Comparison of ENCODE assay signal across 13 cellular contexts in the genomic region with DNA sequence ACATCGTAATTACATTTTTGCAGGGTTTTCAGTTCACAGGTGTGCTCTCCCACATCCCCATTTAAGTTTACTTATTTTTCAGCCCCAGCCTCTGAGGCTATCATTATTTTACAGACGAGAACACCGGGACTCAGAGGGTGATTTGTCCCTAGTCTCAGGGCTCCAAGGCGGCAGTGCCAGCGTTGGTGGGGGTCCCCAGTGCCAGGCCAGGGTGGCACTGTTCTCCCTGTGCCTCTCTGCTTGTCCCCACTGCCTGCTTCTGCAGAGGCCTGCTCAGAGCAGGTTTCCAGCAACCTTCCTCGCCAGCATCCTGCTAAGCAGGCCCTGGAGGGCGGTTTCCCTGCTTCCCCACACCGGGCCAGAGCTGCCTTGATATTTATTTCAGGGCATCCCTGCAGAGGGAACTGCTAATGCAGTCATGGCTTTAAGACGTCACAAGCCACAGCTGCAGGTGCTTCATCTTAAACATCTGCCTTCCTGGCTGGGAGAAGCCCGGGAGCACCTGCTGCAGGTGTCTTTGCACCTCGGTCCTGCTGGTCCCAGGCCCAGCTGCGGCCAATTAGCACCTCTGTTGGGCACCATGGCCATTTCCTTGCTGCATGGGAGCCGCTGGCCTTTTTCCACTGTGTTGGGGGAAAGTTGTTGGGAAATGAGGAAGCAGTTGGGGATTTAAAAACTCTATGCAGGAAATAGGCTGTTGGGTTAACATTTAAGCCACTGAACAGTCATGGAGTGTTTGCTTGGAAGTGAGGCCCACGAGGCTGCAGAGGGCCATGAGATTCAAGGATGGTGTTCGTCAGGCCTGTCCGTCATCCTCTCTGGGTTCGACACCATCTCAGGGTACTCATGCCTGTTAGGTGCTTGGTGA. TPM values are rescaled to one million over a fixed set of nuclear protein-coding genes. Genes with fewer than 3 reads are reported as not detected.
DNase-seq lines count a peak whose midpoint lies in the region; ATAC-seq and TF ChIP-seq lines count a peak whose summit lies in the region.
"Had no signal": no experiment of that assay in that cellular context is flagged by ENCODE, and none has a peak within 500 bp of the region (broad histone marks: within the 10 kb centered on the region; RNA-seq: fewer than 3 reads in every experiment).

No MANE protein-coding gene starts in this region.

- no peaks in the 10 kb centered on the region for H3K36me3 ChIP-seq in adrenal gland (replicated peaks in 1 of 2)
- H3K36me3 ChIP-seq: HAP-1, thoracic aorta had no signal

- in situ Hi-C loops in ACHN (cut with HindIII; ENCODE audit: low pct_ligation_motif_present, low pct_unique_long_range_greater_than_20kb, low sequenced_read_pairs): no loop called here

- H3K27ac ChIP-seq in adrenal gland: no peak overlapping the region
- H3K27ac ChIP-seq: epithelial cell of prostate, SK-N-MC, thoracic aorta had no signal

- 80 to 90% (median 84%) methylated on average over 14 to 17 of the region's 17 CpGs for WGBS in adrenal gland, 4 donors

- DNase-seq in ACHN (peak; percentile 22), DMS53 treated with DMSO at 0.1 percent for 48 hours (lab: John Stamatoyannopoulos, UW; ENCODE audit: unreplicated experiment) (peak; percentile 94), NCI-H69 (lab: John Stamatoyannopoulos, UW) (peak; percentile 74), left colon (peak; percentile 47 to 61), mesenteric fat pad (ENCODE audit: low spot score) (no peak), hepatic stellate cell (ENCODE audit: low spot score) (no peak), adrenal gland (no peak)
- no peak for DNase-seq in activated CD4-positive, CD25-positive, alpha-beta regulatory T cell (lab: John Stamatoyannopoulos, UW)
- DNase-seq: activated CD4-positive, alpha-beta memory T cell treated with anti-CD3 and anti-CD28 coated beads for 36 hours had no signal

- TF ChIP-seq CTCF in adrenal gland (IDR thresholded peaks at IDR 0.05): no peak

- TF ChIP-seq POLR2A in adrenal gland (IDR thresholded peaks at IDR 0.05): no peak

- H3K9me3 ChIP-seq in adrenal gland (replicated peaks in 1 of 3): no peaks in the 10 kb centered on the region
- H3K9me3 ChIP-seq: thoracic aorta had no signal

- no peak overlapping the region for H3K4me3 ChIP-seq in adrenal gland
- H3K4me3 ChIP-seq: HAP-1, SK-N-MC, thoracic aorta had no signal

- peaks cover 22 to 34% of the 10 kb centered on the region in 2 donors for H3K4me1 ChIP-seq in adrenal gland (replicated peaks in 1 of 2)

- peak; percentile 72 for ATAC-seq in left colon

- intact Hi-C loops in left colon (cut with DNase I, micrococcal nuclease) (no loop called here), adrenal gland (cut with DNase I) (no loop called here)

- no peaks in the 10 kb centered on the region for H3K27me3 ChIP-seq in adrenal gland

RNA-seq across cellular contexts. Expression of a gene that starts 22.8 kb away (rescaled TPM):
- total RNA-seq in left colon (10 to 100 TPM; 73.1 to 85.7 TPM), mesenteric fat pad (45.3 TPM), adrenal gland (100 to 1,000 TPM in 1 of 8 donors, 10 to 100 TPM in 7; 49.9 to 118 (median 78.3) TPM)
- 10 to 100 TPM; 43.0 to 58.2 (median 45.9) TPM for polyA plus RNA-seq in adrenal gland

Comparison
In these comparisons a context has a peak if more than half of its experiments do, and no peak if none do; other contexts are left out.
1. DNase-seq: peak in ACHN (single experiment), DMS53 treated with DMSO at 0.1 percent for 48 hours (single experiment), NCI-H69 (single experiment) and left colon (2 of 2); none in mesenteric fat pad (single experiment), hepatic stellate cell (single experiment), activated CD4-positive, CD25-positive, alpha-beta regulatory T cell (0 of 4) and adrenal gland (0 of 7).